In the genomic region with DNA sequence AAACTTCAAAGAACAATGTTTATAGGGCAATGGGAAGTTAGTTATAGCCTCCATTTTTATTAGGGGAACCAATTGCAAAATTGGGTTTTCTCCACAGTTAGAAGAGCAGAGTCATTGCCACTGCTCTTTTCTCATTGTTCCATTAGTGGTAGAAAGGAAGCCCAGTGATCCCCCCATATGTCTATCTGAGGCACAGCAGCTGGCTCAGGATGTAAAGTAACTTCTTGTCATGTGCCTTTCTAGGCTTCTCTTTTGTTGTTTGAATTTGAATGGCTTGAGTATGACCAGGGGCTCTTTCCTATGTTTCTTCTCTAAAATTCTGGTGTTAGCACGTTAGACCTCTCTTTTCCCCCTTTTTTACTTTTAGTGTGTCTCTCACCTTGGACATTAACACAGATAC, we compare ENCODE assay signal across 25 cellular contexts.
A peak's percentile ranks its signal among the peaks of the same experiment; 100 is the strongest.
DNase-seq lines count a peak whose midpoint lies in the region; ATAC-seq and TF ChIP-seq lines count a peak whose summit lies in the region.
"Had no signal": no experiment of that assay in that cellular context is flagged by ENCODE, and none has a peak within 500 bp of the region (broad histone marks: within the 10 kb centered on the region; RNA-seq: fewer than 3 reads in every experiment).

No MANE protein-coding gene starts in this region.

- H3K27ac ChIP-seq in Karpas-422 (ENCODE audit: low read length) (peak overlapping the region; percentile 27; the same call in 1 of the 2 replicates), colonic mucosa (no peak overlapping the region)
- H3K27ac ChIP-seq: ovary, PC-9, transverse colon had no signal

- no peak overlapping the region for H2AFZ ChIP-seq in Karpas-422 (ENCODE audit: low read length)
- H2AFZ ChIP-seq: PC-9 had no signal

- ATAC-seq in activated T-cell treated with anti-CD3 and anti-CD28 coated beads, Interleukin-2, amount 50 U/mL, for 72 hours (replicated peaks in 1 of 2), result no peak
- no peak for ATAC-seq in central memory CD8-positive, alpha-beta T cell (replicated peaks; ENCODE audit: extremely low read depth, poor library complexity, severe bottlenecking)
- no peak for ATAC-seq in memory B cell (ENCODE audit: low read depth)
- ATAC-seq: gastroesophageal sphincter had no signal

- peaks cover 8 to 30% of the 10 kb centered on the region in 2 donors for H3K36me3 Mint-ChIP-seq in activated T-cell treated with anti-CD3 and anti-CD28 coated beads, Interleukin-2, amount 50 U/mL, for 72 hours (ENCODE audit: insufficient read depth in 2 of 2)
- peaks cover 48% of the 10 kb centered on the region for H3K36me3 Mint-ChIP-seq in central memory CD8-positive, alpha-beta T cell (ENCODE audit: insufficient read depth)
- H3K36me3 Mint-ChIP-seq in memory B cell, result peaks cover 29% of the 10 kb centered on the region

- H3K9me3 ChIP-seq in Karpas-422 (ENCODE audit: low read length), result no peaks in the 10 kb centered on the region
- H3K9me3 ChIP-seq in colonic mucosa, result no peaks in the 10 kb centered on the region
- H3K9me3 ChIP-seq: gastroesophageal sphincter, ovary, transverse colon had no signal

- H3K79me2 ChIP-seq in Karpas-422 (ENCODE audit: low read length), result peaks cover 55% of the 10 kb centered on the region

- no peak overlapping the region for H3K4me3 ChIP-seq in Karpas-422 (ENCODE audit: low read length)
- H3K4me3 ChIP-seq in colonic mucosa, result no peak overlapping the region
- H3K4me3 ChIP-seq: gastroesophageal sphincter, ovary, PC-9, smooth muscle cell, transverse colon had no signal

- H3K4me2 ChIP-seq in Karpas-422 (ENCODE audit: low read depth, low read length, poor library complexity, severe bottlenecking), result no peak overlapping the region
- H3K4me2 ChIP-seq: PC-9, smooth muscle cell had no signal

- H3K27me3 ChIP-seq in Karpas-422 (ENCODE audit: low read length) (no peaks in the 10 kb centered on the region), colonic mucosa (no peaks in the 10 kb centered on the region)
- H3K27me3 ChIP-seq: gastroesophageal sphincter, ovary, transverse colon had no signal

- DNase-seq in activated T-cell treated with anti-CD3 and anti-CD28 coated beads, Interleukin-2, amount 50 U/mL, for 72 hours, result no peak
- no peak for DNase-seq in activated T-cell treated with anti-CD3 and anti-CD28 coated beads, Interleukin-2, amount 50 U/mL, for 48 hours
- DNase-seq in Karpas-422 (no peak), memory B cell (ENCODE audit: low spot score in 2 of 2) (no peak), NCI-H2107 treated with DMSO at 0.1 percent for 48 hours (lab: John Stamatoyannopoulos, UW; ENCODE audit: unreplicated experiment) (no peak), colonic mucosa (no peak)
- no peak for DNase-seq in central memory CD8-positive, alpha-beta T cell (ENCODE audit: low spot score in 2 of 2)
- no peak for DNase-seq in effector CD4-positive, alpha-beta T cell
- DNase-seq: activated T-cell treated with anti-CD3 and anti-CD28 coated beads for 4 hours; amygdala; islet precursor cell; NCI-H1092; NCI-H187; nephron progenitor cell; NK-92 treated with Interleukin-12 subunit alpha and Interleukin-12 subunit beta, amount 100 ng/mL, for 24 hours; ovary; PC-9; retina; Right ventricle myocardium superior; stimulated activated CD4-positive, alpha-beta T cell treated with anti-CD3 and anti-CD28 coated beads, Interleukin-1b, Interleukin-23, amount 100 ng/mL, for 48 hours; stimulated activated CD8-positive, alpha-beta memory T cell treated with anti-CD3 and anti-CD28 coated beads, Interleukin-4, amount 100 ng/mL, for 48 hours; SW 1271; transverse colon had no signal

- peaks cover 8% of the 10 kb centered on the region for H3K4me1 Mint-ChIP-seq in activated T-cell treated with anti-CD3 and anti-CD28 coated beads, Interleukin-2, amount 50 U/mL, for 72 hours (ENCODE audit: low read depth)
- H3K4me1 Mint-ChIP-seq in central memory CD8-positive, alpha-beta T cell, result peaks cover 47% of the 10 kb centered on the region
- H3K4me1 Mint-ChIP-seq in memory B cell, result peaks cover 5% of the 10 kb centered on the region
- H3K4me1 Mint-ChIP-seq: nephron progenitor cell had no signal

- intact Hi-C loops in colonic mucosa (cut with DNase I), result no loop called here

- H3K4me1 ChIP-seq in Karpas-422 (ENCODE audit: low read length) (peaks cover 14% of the 10 kb centered on the region), colonic mucosa (no peaks in the 10 kb centered on the region)

- H3K4me3 Mint-ChIP-seq in activated T-cell treated with anti-CD3 and anti-CD28 coated beads, Interleukin-2, amount 50 U/mL, for 72 hours, result no peak overlapping the region
- H3K4me3 Mint-ChIP-seq in central memory CD8-positive, alpha-beta T cell, result no peak overlapping the region
- H3K4me3 Mint-ChIP-seq in memory B cell, result no peak overlapping the region
- H3K4me3 Mint-ChIP-seq: nephron progenitor cell had no signal

- peaks cover 32% of the 10 kb centered on the region for H3K36me3 ChIP-seq in Karpas-422 (ENCODE audit: insufficient read depth, low read length)
- no peaks in the 10 kb centered on the region for H3K36me3 ChIP-seq in colonic mucosa
- H3K36me3 ChIP-seq: ovary had no signal

- H3K27ac Mint-ChIP-seq in activated T-cell treated with anti-CD3 and anti-CD28 coated beads, Interleukin-2, amount 50 U/mL, for 72 hours, result peak overlapping the region; percentile 60
- H3K27ac Mint-ChIP-seq in central memory CD8-positive, alpha-beta T cell (ENCODE audit: low read depth), result peak overlapping the region; percentile 22
- H3K27ac Mint-ChIP-seq in memory B cell, result peak overlapping the region; percentile 29
- H3K27ac Mint-ChIP-seq: nephron progenitor cell had no signal

- no peaks in the 10 kb centered on the region for H3K27me3 Mint-ChIP-seq in activated T-cell treated with anti-CD3 and anti-CD28 coated beads, Interleukin-2, amount 50 U/mL, for 72 hours (ENCODE audit: low read depth)
- no peaks in the 10 kb centered on the region for H3K27me3 Mint-ChIP-seq in central memory CD8-positive, alpha-beta T cell
- H3K27me3 Mint-ChIP-seq in memory B cell, result no peaks in the 10 kb centered on the region

- TF ChIP-seq CTCF in colonic mucosa (IDR thresholded peaks at IDR 0.05), result no peak

- no peaks in the 10 kb centered on the region for H4K20me1 ChIP-seq in Karpas-422 (ENCODE audit: insufficient read depth, low read depth, low read length)

- H3K9me3 Mint-ChIP-seq in activated T-cell treated with anti-CD3 and anti-CD28 coated beads, Interleukin-2, amount 50 U/mL, for 72 hours, result no peaks in the 10 kb centered on the region
- no peaks in the 10 kb centered on the region for H3K9me3 Mint-ChIP-seq in central memory CD8-positive, alpha-beta T cell
- H3K9me3 Mint-ChIP-seq in memory B cell, result no peaks in the 10 kb centered on the region
- H3K9me3 Mint-ChIP-seq: nephron progenitor cell had no signal

- no peaks in the 10 kb centered on the region for H3K9me2 ChIP-seq in Karpas-422 (replicated peaks; ENCODE audit: insufficient read depth, low read length)

- H3K9ac ChIP-seq in Karpas-422 (ENCODE audit: low read length) (no peak overlapping the region), colonic mucosa (ENCODE audit: low read depth in 2 of 2, low read length in 2 of 2) (no peak overlapping the region)
